ENCODE assay signal across 24 cellular contexts in the genomic region with DNA sequence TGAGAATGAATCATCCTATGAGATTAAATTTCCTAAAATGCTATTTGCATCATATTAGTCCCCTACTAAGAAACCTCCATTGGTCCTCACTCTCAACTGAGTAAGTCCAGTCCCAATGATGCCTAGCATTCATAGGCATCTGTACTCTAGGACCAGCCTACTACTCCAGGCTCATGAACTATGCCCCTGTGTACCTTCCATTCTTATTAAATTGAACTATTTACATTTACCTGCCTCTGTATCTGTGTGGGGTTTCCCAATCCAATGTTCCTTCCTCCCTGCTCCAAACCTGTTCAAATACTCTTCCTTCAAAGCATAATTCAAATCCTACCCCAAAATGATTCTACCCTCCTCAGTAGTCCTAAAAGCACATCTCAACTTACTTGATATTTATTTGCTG. TPM values are rescaled to one million over a fixed set of nuclear protein-coding genes. Genes with fewer than 3 reads are reported as not detected.
A peak's percentile ranks its signal among the peaks of the same experiment; 100 is the strongest.
DNase-seq lines count a peak whose midpoint lies in the region; ATAC-seq and TF ChIP-seq lines count a peak whose summit lies in the region.
"Had no signal": no experiment of that assay in that cellular context is flagged by ENCODE, and none has a peak within 500 bp of the region (broad histone marks: within the 10 kb centered on the region; RNA-seq: fewer than 3 reads in every experiment).

No MANE protein-coding gene starts in this region.

- H3K9me2 ChIP-seq in Karpas-422 (replicated peaks; ENCODE audit: insufficient read depth, low read length): no peaks in the 10 kb centered on the region

- H3K4me1 Mint-ChIP-seq in activated T-cell treated with anti-CD3 and anti-CD28 coated beads, Interleukin-2, amount 50 U/mL, for 24 hours (ENCODE audit: low read depth): peaks cover 63% of the 10 kb centered on the region
- H3K4me1 Mint-ChIP-seq in brain: peaks cover 66% of the 10 kb centered on the region

- peaks cover 38% of the 10 kb centered on the region; the same call in 1 of the 2 replicates for H4K20me1 ChIP-seq in Karpas-422 (ENCODE audit: insufficient read depth, low read depth, low read length)

- DNase-seq in activated T-cell treated with anti-CD3 and anti-CD28 coated beads, Interleukin-2, amount 50 U/mL, for 24 hours: no peak
- DNase-seq in activated T-cell treated with anti-CD3 and anti-CD28 coated beads for 4 hours (no peak), NB4 (ENCODE audit: low read depth) (no peak), NCI-H2107 (lab: John Stamatoyannopoulos, UW) (no peak), Karpas-422 (no peak)
- DNase-seq: activated CD4-positive, alpha-beta memory T cell treated with anti-CD3 and anti-CD28 coated beads, Interleukin-2, amount 10 ng/mL, durations not matched to agents 7 days and 5 days; activated CD4-positive, CD25-positive, alpha-beta regulatory T cell; activated naive CD4-positive, alpha-beta T cell treated with anti-CD3 and anti-CD28 coated beads for 36 hours; C1 segment of cervical spinal cord; effector CD4-positive, alpha-beta T cell; GOT3; hypothalamus; islet precursor cell; lower lobe of right lung; MM.1S; NCI-H1436; NCI-H524; stimulated activated CD4-positive, alpha-beta T cell treated with anti-CD3 and anti-CD28 coated beads, Interleukin-15, amount 100 ng/mL, for 24 hours had no signal

- TF ChIP-seq POLR2A in NB4 (IDR thresholded peaks at IDR 0.05; ENCODE audit: extremely low read depth, insufficient read length): no peak

- H3K27ac ChIP-seq in neutrophil (peak overlapping the region; percentile 99), Karpas-422 (ENCODE audit: low read length) (no peak overlapping the region)
- H3K27ac ChIP-seq: HL-60, lower lobe of right lung, right atrium auricular region had no signal

- H3K9me3 ChIP-seq in neutrophil: no peaks in the 10 kb centered on the region
- H3K9me3 ChIP-seq in Karpas-422 (ENCODE audit: low read length): no peaks in the 10 kb centered on the region
- H3K9me3 ChIP-seq: lower lobe of right lung, right atrium auricular region had no signal

- H3K36me3 Mint-ChIP-seq in activated T-cell treated with anti-CD3 and anti-CD28 coated beads, Interleukin-2, amount 50 U/mL, for 24 hours (ENCODE audit: low read depth): peaks cover 50% of the 10 kb centered on the region
- peaks cover 13% of the 10 kb centered on the region for H3K36me3 Mint-ChIP-seq in brain

- no peaks in the 10 kb centered on the region for H3K9me3 Mint-ChIP-seq in activated T-cell treated with anti-CD3 and anti-CD28 coated beads, Interleukin-2, amount 50 U/mL, for 24 hours
- H3K9me3 Mint-ChIP-seq in brain: no peaks in the 10 kb centered on the region
- H3K9me3 Mint-ChIP-seq: activated CD4-positive, alpha-beta memory T cell treated with anti-CD3 and anti-CD28 coated beads, Interleukin-2, amount 10 ng/mL, durations not matched to agents 7 days and 5 days; activated naive CD4-positive, alpha-beta T cell treated with anti-CD3 and anti-CD28 coated beads for 36 hours had no signal

- H3K27me3 ChIP-seq in neutrophil (no peaks in the 10 kb centered on the region), Karpas-422 (ENCODE audit: low read length) (no peaks in the 10 kb centered on the region)
- H3K27me3 ChIP-seq: right atrium auricular region had no signal

- H3K9ac ChIP-seq in Karpas-422 (ENCODE audit: low read length): no peak overlapping the region

- H3K4me3 ChIP-seq in NB4 (ENCODE audit: low read depth, low read length) (peak overlapping the region; percentile 2), neutrophil (ENCODE audit: low read depth in 1 of 2, low read length in 1 of 2) (no peak overlapping the region), Karpas-422 (ENCODE audit: low read length) (no peak overlapping the region)
- H3K4me3 ChIP-seq: lower lobe of right lung, right atrium auricular region had no signal

- no peaks in the 10 kb centered on the region for H3K36me3 ChIP-seq in neutrophil
- H3K36me3 ChIP-seq in Karpas-422 (ENCODE audit: insufficient read depth, low read length): peaks cover 16% of the 10 kb centered on the region; the same call in 1 of the 2 replicates
- H3K36me3 ChIP-seq: lower lobe of right lung, right atrium auricular region had no signal

- peaks cover 55 to 62% of the 10 kb centered on the region in 2 experiments for H3K4me1 ChIP-seq in neutrophil (ENCODE audit: control insufficient read depth in 1 of 2, insufficient read depth in 1 of 2, low read depth in 1 of 2, low read length in 1 of 2)
- H3K4me1 ChIP-seq in Karpas-422 (ENCODE audit: low read length): peaks cover 31% of the 10 kb centered on the region

- H3K27me3 Mint-ChIP-seq in activated T-cell treated with anti-CD3 and anti-CD28 coated beads, Interleukin-2, amount 50 U/mL, for 24 hours: no peaks in the 10 kb centered on the region
- peaks cover 6% of the 10 kb centered on the region for H3K27me3 Mint-ChIP-seq in brain
- H3K27me3 Mint-ChIP-seq: activated CD4-positive, alpha-beta memory T cell treated with anti-CD3 and anti-CD28 coated beads, Interleukin-2, amount 10 ng/mL, durations not matched to agents 7 days and 5 days had no signal

- H3K79me2 ChIP-seq in Karpas-422 (ENCODE audit: low read length): peaks cover 84% of the 10 kb centered on the region

- no peak overlapping the region for H3K4me3 Mint-ChIP-seq in activated T-cell treated with anti-CD3 and anti-CD28 coated beads, Interleukin-2, amount 50 U/mL, for 24 hours
- H3K4me3 Mint-ChIP-seq in brain: peak overlapping the region; percentile 22 to 70 (median 45)
- H3K4me3 Mint-ChIP-seq: activated CD4-positive, alpha-beta memory T cell treated with anti-CD3 and anti-CD28 coated beads, Interleukin-2, amount 10 ng/mL, durations not matched to agents 7 days and 5 days; activated naive CD4-positive, alpha-beta T cell treated with anti-CD3 and anti-CD28 coated beads for 36 hours had no signal

- H3K27ac Mint-ChIP-seq in activated T-cell treated with anti-CD3 and anti-CD28 coated beads, Interleukin-2, amount 50 U/mL, for 24 hours: peak overlapping the region; percentile 50
- peak overlapping the region in 2 of 5 experiments; percentile 12 to 40 for H3K27ac Mint-ChIP-seq in brain
- H3K27ac Mint-ChIP-seq: activated CD4-positive, alpha-beta memory T cell treated with anti-CD3 and anti-CD28 coated beads, Interleukin-2, amount 10 ng/mL, durations not matched to agents 7 days and 5 days; activated naive CD4-positive, alpha-beta T cell treated with anti-CD3 and anti-CD28 coated beads for 36 hours had no signal

- no peak for ATAC-seq in GM21381 (IDR thresholded peaks at IDR 0.05; ENCODE audit: unreplicated experiment)
- ATAC-seq: esophagus mucosa, lower lobe of right lung had no signal

- TF ChIP-seq CTCF in NB4 (IDR thresholded peaks at IDR 0.05; ENCODE audit: low read depth, low read length) (no peak), brain (conservative IDR thresholded peaks at IDR 0.05) (no peak), neutrophil (IDR thresholded peaks at IDR 0.05) (no peak)

- H2AFZ ChIP-seq in Karpas-422 (ENCODE audit: low read length): no peak overlapping the region

- no peak overlapping the region for H3K4me2 ChIP-seq in Karpas-422 (ENCODE audit: low read depth, low read length, poor library complexity, severe bottlenecking)

RNA-seq across cellular contexts. Expression of a gene that starts 3.8 kb away (rescaled TPM):
- 13.0 TPM for polyA plus RNA-seq in brain (ENCODE audit: insufficient read depth, low read depth, low replicate concordance)
- 56.8 and 62.9 TPM in 2 replicates for total RNA-seq in Karpas-422 (2014; rRNA removed; shearing (Covaris generic); ENCODE audit: low replicate concordance)

RNA-seq across cellular contexts. Expression of a gene that starts 32.6 kb away (rescaled TPM):
- polyA plus RNA-seq in brain (ENCODE audit: insufficient read depth, low read depth, low replicate concordance): 108 TPM
- total RNA-seq in Karpas-422 (2014; rRNA removed; shearing (Covaris generic); ENCODE audit: low replicate concordance): 67.5 and 88.3 TPM in 2 replicates

RNA-seq across cellular contexts. Expression of a gene that starts 56.4 kb away (rescaled TPM):
- polyA plus RNA-seq in brain (ENCODE audit: insufficient read depth, low read depth, low replicate concordance): 13.3 TPM
- total RNA-seq in Karpas-422 (2014; rRNA removed; shearing (Covaris generic); ENCODE audit: low replicate concordance): 27.0 and 48.3 TPM in 2 replicates
